Comparison of ENCODE assay signal across 7 cellular contexts in the genomic region with DNA sequence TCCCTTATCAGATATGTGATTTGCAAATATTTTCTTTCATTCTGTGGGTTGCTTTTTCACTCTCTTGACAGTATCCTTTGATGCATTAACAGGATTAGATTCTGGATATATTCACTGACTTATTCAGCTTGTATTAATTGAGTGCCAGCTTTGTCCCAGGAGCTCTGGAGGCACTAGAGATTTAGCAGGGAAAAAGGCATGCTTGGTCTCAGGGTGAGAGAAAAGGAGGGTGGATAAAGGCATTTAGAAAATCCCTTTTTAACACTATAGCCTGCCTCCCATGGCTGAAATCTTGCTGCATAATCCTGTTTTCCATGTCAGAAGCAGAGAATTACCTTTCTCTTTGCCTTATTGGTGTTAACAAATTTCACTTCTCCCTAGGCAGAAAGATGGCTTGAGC.
"Had no signal": no experiment of that assay in that cellular context is flagged by ENCODE, and none has a peak within 500 bp of the region (broad histone marks: within the 10 kb centered on the region; RNA-seq: fewer than 3 reads in every experiment).

No MANE protein-coding gene starts in this region.

- H3K9me3 Mint-ChIP-seq: HFFc6 had no signal

- H3K27ac ChIP-seq: HL-60 had no signal

- H3K36me3 ChIP-seq: HAP-1 had no signal

- H3K27ac Mint-ChIP-seq: HFFc6 had no signal

- H3K4me1 ChIP-seq: HAP-1 had no signal

- DNase-seq: GOT3, H7, HFFc6, IMR-90 had no signal

- H3K9me3 ChIP-seq: HAP-1 had no signal

- H3K4me3 Mint-ChIP-seq: HFFc6 had no signal

- H3K4me3 ChIP-seq: HAP-1, K562 had no signal
